ENCODE assay signal across 17 cellular contexts in the genomic region with DNA sequence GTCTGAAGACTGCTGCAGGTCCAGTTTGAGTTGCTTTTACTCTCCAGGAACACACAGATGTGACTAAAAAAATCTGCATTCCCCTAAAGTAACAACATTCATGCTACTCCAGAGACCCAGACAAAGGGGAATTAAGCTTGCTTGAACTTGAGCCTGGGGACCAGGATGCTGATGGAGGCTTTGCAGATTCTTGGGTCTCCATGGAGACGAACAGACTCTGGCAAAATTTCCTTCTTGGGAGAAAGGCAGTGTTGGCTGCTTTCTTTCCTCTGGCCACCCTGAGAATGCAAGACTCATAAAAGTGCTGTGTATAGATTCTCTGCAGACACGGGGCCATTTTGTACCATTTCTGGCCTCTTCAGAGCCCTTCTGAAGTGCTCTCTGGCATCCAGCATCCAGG.
A peak's percentile ranks its signal among the peaks of the same experiment; 100 is the strongest.
DNase-seq lines count a peak whose midpoint lies in the region; ATAC-seq and TF ChIP-seq lines count a peak whose summit lies in the region.
"Had no signal": no experiment of that assay in that cellular context is flagged by ENCODE, and none has a peak within 500 bp of the region (broad histone marks: within the 10 kb centered on the region; RNA-seq: fewer than 3 reads in every experiment).

No MANE protein-coding gene starts in this region.

- no peak for TF ChIP-seq EP300 in esophagus muscularis mucosa (IDR thresholded peaks at IDR 0.05)

- H3K4me1 ChIP-seq in esophagus muscularis mucosa = no peaks in the 10 kb centered on the region
- H3K4me1 ChIP-seq: BE2C had no signal

- TF ChIP-seq POLR2A in esophagus muscularis mucosa (IDR thresholded peaks at IDR 0.05; ENCODE audit: low read depth) = no peak

- DNase-seq in Ammon's horn (ENCODE audit: low spot score) (peak; percentile 73), esophagus muscularis mucosa (ENCODE audit: extremely low spot score) (peak; percentile 74), midbrain (lab: John Stamatoyannopoulos, UW) (peak; percentile 53), putamen (ENCODE audit: low spot score) (peak; percentile 27), kidney glomerular epithelial cell (lab: John Stamatoyannopoulos, UW) (no peak)
- DNase-seq in activated CD4-positive, alpha-beta T cell treated with anti-CD3 and anti-CD28 coated beads for 4 hours = no peak
- DNase-seq: ACHN; BE2C; CD8-positive, alpha-beta T cell; COR-L47; DMS153; GF-D8; HCEC 1CT; HFFc6 had no signal

- 62% methylated on average over 2 of the region's 2 CpGs for WGBS in esophagus muscularis mucosa

- no peaks in the 10 kb centered on the region for H3K27me3 ChIP-seq in esophagus muscularis mucosa
- H3K27me3 ChIP-seq: BE2C had no signal

- TF ChIP-seq CTCF in esophagus muscularis mucosa (IDR thresholded peaks at IDR 0.05) = no peak

- no peaks in the 10 kb centered on the region for H3K36me3 ChIP-seq in esophagus muscularis mucosa
- H3K36me3 ChIP-seq: BE2C had no signal

- no peak overlapping the region for H3K27ac ChIP-seq in esophagus muscularis mucosa (replicated peaks in 1 of 4)
- H3K27ac ChIP-seq: C4-2B, HL-60 had no signal

- intact Hi-C loops in esophagus muscularis mucosa (cut with DNase I) = no loop called here

- H3K9me3 ChIP-seq in esophagus muscularis mucosa = no peaks in the 10 kb centered on the region
- H3K9me3 ChIP-seq: BE2C had no signal

- no peak overlapping the region for H3K4me3 ChIP-seq in esophagus muscularis mucosa

- ATAC-seq in GM18867 (IDR thresholded peaks at IDR 0.05; ENCODE audit: unreplicated experiment) = no peak
- ATAC-seq: CD8-positive, alpha-beta T cell had no signal

Comparison
In these comparisons a context has a peak if more than half of its experiments do, and no peak if none do; other contexts are left out.
1. DNase-seq: peak in Ammon's horn (single experiment), esophagus muscularis mucosa (single experiment), midbrain (single experiment) and putamen (single experiment); none in kidney glomerular epithelial cell (single experiment) and activated CD4-positive, alpha-beta T cell treated with anti-CD3 and anti-CD28 coated beads for 4 hours (0 of 2).